In the genomic region with DNA sequence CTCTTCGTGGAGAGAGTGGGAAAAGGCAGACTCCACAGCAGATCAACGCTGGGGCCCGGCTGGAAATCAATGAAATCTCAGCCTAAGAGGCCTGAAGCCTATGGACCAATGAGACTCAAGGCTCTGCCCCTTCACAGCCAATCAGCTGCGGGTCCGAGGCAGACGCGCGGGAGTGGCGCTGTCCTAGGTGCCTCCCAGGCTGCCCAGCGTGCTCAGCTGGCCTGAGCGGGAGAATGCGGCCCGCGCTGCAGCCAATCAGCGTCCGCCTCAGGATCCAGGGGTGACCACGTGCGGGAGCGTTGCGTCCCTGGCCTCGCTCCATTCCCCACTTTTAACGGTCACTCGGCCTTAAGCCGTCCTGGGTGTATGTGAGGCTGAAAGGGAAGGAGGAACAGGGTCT, we compare ENCODE assay signal across 1 cellular context.
A peak's percentile ranks its signal among the peaks of the same experiment; 100 is the strongest.
TF ChIP-seq lines count a peak whose summit lies in the region.

TSS of gene ZBTB32 (plus strand) at position 341 of the 400 bp plus-strand sequence. CDS start 10,069 bp downstream, outside the sequence.

TF ChIP-seq in H1, 55 proteins besides CTCF, POLR2A, EP300 and RAD21:
- no peak for TF ChIP-seq EGR1 (IDR thresholded peaks at IDR 0.05; ENCODE audit: borderline replicate concordance, low read depth, low read length)
- peak; percentile 100 for TF ChIP-seq E2F6 (IDR thresholded peaks at IDR 0.05)
- no peak for TF ChIP-seq POU5F1 (IDR thresholded peaks at IDR 0.05; ENCODE audit: low read depth, low read length)
- TF ChIP-seq HDAC6 (IDR thresholded peaks at IDR 0.05; ENCODE audit: low read depth, low read length): no peak
- TF ChIP-seq SRF (IDR thresholded peaks at IDR 0.05; ENCODE audit: low read depth, low read length): no peak
- TF ChIP-seq BRCA1 (IDR thresholded peaks at IDR 0.05; ENCODE audit: low read depth, low read length): no peak
- TF ChIP-seq JUND (IDR thresholded peaks at IDR 0.05; ENCODE audit: low read length): no peak
- no peak for TF ChIP-seq BCL11A (IDR thresholded peaks at IDR 0.05; ENCODE audit: low read depth in 2 of 2, low read length in 2 of 2)
- no peak for TF ChIP-seq ATF2 (IDR thresholded peaks at IDR 0.05; ENCODE audit: low read length)
- no peak for TF ChIP-seq ZNF274 (IDR thresholded peaks at IDR 0.05; ENCODE audit: borderline replicate concordance, extremely low read depth, low read length)
- TF ChIP-seq TAF7 (optimal IDR thresholded peaks at IDR 0.05; ENCODE audit: borderline replicate concordance, low read depth, low read length): no peak
- TF ChIP-seq, protein P1, sequence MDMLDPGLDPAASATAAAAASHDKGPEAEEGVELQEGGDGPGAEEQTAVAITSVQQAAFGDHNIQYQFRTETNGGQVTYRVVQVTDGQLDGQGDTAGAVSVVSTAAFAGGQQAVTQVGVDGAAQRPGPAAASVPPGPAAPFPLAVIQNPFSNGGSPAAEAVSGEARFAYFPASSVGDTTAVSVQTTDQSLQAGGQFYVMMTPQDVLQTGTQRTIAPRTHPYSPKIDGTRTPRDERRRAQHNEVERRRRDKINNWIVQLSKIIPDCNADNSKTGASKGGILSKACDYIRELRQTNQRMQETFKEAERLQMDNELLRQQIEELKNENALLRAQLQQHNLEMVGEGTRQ (IDR thresholded peaks at IDR 0.05; ENCODE audit: low read length): peak; percentile 54; the same call in 1 of the 2 replicates
- no peak for TF ChIP-seq SP4 (IDR thresholded peaks at IDR 0.05; ENCODE audit: low read length)
- TF ChIP-seq MAFK (IDR thresholded peaks at IDR 0.05; ENCODE audit: low read depth, low read length): no peak
- TF ChIP-seq EZH2 (IDR thresholded peaks at IDR 0.05; ENCODE audit: low read depth, low read length, severe bottlenecking): no peak
- TF ChIP-seq SIX5 (IDR thresholded peaks at IDR 0.05; ENCODE audit: low read depth, low read length): no peak
- TF ChIP-seq SP1 (IDR thresholded peaks at IDR 0.05; ENCODE audit: low read depth, low read length): 0 out of 2 replicates have a peak, but pooled peaks have one; percentile 33
- TF ChIP-seq CEBPB (IDR thresholded peaks at IDR 0.05; ENCODE audit: low read depth, low read length): no peak
- no peak for TF ChIP-seq NRF1 (IDR thresholded peaks at IDR 0.05; ENCODE audit: low read depth, low read length)
- no peak for TF ChIP-seq NANOG (IDR thresholded peaks at IDR 0.05; ENCODE audit: insufficient read depth, low read depth, low read length, poor library complexity, severe bottlenecking)
- no peak for TF ChIP-seq CHD1 (IDR thresholded peaks at IDR 0.05; ENCODE audit: low read depth, low read length)
- TF ChIP-seq CBX8 (IDR thresholded peaks at IDR 0.05; ENCODE audit: borderline replicate concordance, low read depth, low read length): no peak
- no peak for TF ChIP-seq JUN (IDR thresholded peaks at IDR 0.05; ENCODE audit: low read depth, low read length)
- no peak for TF ChIP-seq BACH1 (IDR thresholded peaks at IDR 0.05; ENCODE audit: low read length)
- TF ChIP-seq FOSL1 (IDR thresholded peaks at IDR 0.05; ENCODE audit: insufficient read depth, low read depth, low read length): no peak
- no peak for TF ChIP-seq TCF12 (IDR thresholded peaks at IDR 0.05; ENCODE audit: low read depth, low read length)
- no peak for TF ChIP-seq SIRT6 (IDR thresholded peaks at IDR 0.05; ENCODE audit: low read length)
- TF ChIP-seq KDM1A (IDR thresholded peaks at IDR 0.05; ENCODE audit: borderline replicate concordance, low read length): no peak
- TF ChIP-seq RNF2 (IDR thresholded peaks at IDR 0.05; ENCODE audit: borderline replicate concordance, low read depth, low read length, missing control alignments, poor library complexity, severe bottlenecking): peak; percentile 67
- no peak for TF ChIP-seq ASH2L (IDR thresholded peaks at IDR 0.05; ENCODE audit: low read length)
- no peak for TF ChIP-seq RBBP5 (IDR thresholded peaks at IDR 0.05; ENCODE audit: borderline replicate concordance, low read depth, low read length)
- TF ChIP-seq KDM5A (IDR thresholded peaks at IDR 0.05; ENCODE audit: low read length): no peak
- no peak for TF ChIP-seq GABPA (IDR thresholded peaks at IDR 0.05; ENCODE audit: borderline replicate concordance, insufficient read depth, low read length)
- peak; percentile 15; the same call in 1 of the 2 replicates for TF ChIP-seq POLR2AphosphoS5 (IDR thresholded peaks at IDR 0.05; ENCODE audit: low read depth, low read length)
- TF ChIP-seq CTBP2 (IDR thresholded peaks at IDR 0.05; ENCODE audit: borderline replicate concordance, insufficient read depth, insufficient read length, low read length): no peak
- TF ChIP-seq YY1 (IDR thresholded peaks at IDR 0.05; ENCODE audit: low read depth, low read length): no peak
- TF ChIP-seq TBP (IDR thresholded peaks at IDR 0.05; ENCODE audit: low read depth, low read length): no peak
- no peak for TF ChIP-seq SAP30 (IDR thresholded peaks at IDR 0.05; ENCODE audit: insufficient read depth, insufficient replicate concordance, low read length)
- TF ChIP-seq RFX5 (IDR thresholded peaks at IDR 0.05; ENCODE audit: borderline replicate concordance, low read depth, low read length): no peak
- TF ChIP-seq SP2 (IDR thresholded peaks at IDR 0.05; ENCODE audit: low read length): no peak
- TF ChIP-seq CREB1 (IDR thresholded peaks at IDR 0.05): peak; percentile 77
- TF ChIP-seq TEAD4 (IDR thresholded peaks at IDR 0.05; ENCODE audit: low read depth, low read length): no peak; the same call in 1 of the 2 replicates
- no peak for TF ChIP-seq CBX5 (IDR thresholded peaks at IDR 0.05; ENCODE audit: low read depth, low read length)
- no peak for TF ChIP-seq PHF8 (conservative IDR thresholded peaks at IDR 0.05; ENCODE audit: low read depth, low read length)
- TF ChIP-seq, protein P2, sequence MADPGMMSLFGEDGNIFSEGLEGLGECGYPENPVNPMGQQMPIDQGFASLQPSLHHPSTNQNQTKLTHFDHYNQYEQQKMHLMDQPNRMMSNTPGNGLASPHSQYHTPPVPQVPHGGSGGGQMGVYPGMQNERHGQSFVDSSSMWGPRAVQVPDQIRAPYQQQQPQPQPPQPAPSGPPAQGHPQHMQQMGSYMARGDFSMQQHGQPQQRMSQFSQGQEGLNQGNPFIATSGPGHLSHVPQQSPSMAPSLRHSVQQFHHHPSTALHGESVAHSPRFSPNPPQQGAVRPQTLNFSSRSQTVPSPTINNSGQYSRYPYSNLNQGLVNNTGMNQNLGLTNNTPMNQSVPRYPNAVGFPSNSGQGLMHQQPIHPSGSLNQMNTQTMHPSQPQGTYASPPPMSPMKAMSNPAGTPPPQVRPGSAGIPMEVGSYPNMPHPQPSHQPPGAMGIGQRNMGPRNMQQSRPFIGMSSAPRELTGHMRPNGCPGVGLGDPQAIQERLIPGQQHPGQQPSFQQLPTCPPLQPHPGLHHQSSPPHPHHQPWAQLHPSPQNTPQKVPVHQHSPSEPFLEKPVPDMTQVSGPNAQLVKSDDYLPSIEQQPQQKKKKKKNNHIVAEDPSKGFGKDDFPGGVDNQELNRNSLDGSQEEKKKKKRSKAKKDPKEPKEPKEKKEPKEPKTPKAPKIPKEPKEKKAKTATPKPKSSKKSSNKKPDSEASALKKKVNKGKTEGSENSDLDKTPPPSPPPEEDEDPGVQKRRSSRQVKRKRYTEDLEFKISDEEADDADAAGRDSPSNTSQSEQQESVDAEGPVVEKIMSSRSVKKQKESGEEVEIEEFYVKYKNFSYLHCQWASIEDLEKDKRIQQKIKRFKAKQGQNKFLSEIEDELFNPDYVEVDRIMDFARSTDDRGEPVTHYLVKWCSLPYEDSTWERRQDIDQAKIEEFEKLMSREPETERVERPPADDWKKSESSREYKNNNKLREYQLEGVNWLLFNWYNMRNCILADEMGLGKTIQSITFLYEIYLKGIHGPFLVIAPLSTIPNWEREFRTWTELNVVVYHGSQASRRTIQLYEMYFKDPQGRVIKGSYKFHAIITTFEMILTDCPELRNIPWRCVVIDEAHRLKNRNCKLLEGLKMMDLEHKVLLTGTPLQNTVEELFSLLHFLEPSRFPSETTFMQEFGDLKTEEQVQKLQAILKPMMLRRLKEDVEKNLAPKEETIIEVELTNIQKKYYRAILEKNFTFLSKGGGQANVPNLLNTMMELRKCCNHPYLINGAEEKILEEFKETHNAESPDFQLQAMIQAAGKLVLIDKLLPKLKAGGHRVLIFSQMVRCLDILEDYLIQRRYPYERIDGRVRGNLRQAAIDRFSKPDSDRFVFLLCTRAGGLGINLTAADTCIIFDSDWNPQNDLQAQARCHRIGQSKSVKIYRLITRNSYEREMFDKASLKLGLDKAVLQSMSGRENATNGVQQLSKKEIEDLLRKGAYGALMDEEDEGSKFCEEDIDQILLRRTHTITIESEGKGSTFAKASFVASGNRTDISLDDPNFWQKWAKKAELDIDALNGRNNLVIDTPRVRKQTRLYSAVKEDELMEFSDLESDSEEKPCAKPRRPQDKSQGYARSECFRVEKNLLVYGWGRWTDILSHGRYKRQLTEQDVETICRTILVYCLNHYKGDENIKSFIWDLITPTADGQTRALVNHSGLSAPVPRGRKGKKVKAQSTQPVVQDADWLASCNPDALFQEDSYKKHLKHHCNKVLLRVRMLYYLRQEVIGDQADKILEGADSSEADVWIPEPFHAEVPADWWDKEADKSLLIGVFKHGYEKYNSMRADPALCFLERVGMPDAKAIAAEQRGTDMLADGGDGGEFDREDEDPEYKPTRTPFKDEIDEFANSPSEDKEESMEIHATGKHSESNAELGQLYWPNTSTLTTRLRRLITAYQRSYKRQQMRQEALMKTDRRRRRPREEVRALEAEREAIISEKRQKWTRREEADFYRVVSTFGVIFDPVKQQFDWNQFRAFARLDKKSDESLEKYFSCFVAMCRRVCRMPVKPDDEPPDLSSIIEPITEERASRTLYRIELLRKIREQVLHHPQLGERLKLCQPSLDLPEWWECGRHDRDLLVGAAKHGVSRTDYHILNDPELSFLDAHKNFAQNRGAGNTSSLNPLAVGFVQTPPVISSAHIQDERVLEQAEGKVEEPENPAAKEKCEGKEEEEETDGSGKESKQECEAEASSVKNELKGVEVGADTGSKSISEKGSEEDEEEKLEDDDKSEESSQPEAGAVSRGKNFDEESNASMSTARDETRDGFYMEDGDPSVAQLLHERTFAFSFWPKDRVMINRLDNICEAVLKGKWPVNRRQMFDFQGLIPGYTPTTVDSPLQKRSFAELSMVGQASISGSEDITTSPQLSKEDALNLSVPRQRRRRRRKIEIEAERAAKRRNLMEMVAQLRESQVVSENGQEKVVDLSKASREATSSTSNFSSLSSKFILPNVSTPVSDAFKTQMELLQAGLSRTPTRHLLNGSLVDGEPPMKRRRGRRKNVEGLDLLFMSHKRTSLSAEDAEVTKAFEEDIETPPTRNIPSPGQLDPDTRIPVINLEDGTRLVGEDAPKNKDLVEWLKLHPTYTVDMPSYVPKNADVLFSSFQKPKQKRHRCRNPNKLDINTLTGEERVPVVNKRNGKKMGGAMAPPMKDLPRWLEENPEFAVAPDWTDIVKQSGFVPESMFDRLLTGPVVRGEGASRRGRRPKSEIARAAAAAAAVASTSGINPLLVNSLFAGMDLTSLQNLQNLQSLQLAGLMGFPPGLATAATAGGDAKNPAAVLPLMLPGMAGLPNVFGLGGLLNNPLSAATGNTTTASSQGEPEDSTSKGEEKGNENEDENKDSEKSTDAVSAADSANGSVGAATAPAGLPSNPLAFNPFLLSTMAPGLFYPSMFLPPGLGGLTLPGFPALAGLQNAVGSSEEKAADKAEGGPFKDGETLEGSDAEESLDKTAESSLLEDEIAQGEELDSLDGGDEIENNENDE (IDR thresholded peaks at IDR 0.05; ENCODE audit: insufficient replicate concordance, low read length): no peak
- TF ChIP-seq GTF2F1 (IDR thresholded peaks at IDR 0.05; ENCODE audit: borderline replicate concordance, low read depth, low read length): peak; percentile 40; the same call in 1 of the 2 replicates
- TF ChIP-seq, protein P3, sequence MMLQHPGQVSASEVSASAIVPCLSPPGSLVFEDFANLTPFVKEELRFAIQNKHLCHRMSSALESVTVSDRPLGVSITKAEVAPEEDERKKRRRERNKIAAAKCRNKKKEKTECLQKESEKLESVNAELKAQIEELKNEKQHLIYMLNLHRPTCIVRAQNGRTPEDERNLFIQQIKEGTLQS (IDR thresholded peaks at IDR 0.05; ENCODE audit: insufficient read depth, low read depth, low read length): no peak
- TF ChIP-seq MAX (IDR thresholded peaks at IDR 0.05): peak; percentile 100
- TF ChIP-seq SUZ12 (IDR thresholded peaks at IDR 0.05; ENCODE audit: low read length): no peak
- peak in 1 of 2 experiments; percentile 84; a peak in 2 of 4 replicates for TF ChIP-seq SIN3A (conservative IDR thresholded peaks at IDR 0.05 in 1 of 2, IDR thresholded peaks at IDR 0.05 in 1 of 2; ENCODE audit: low read depth in 1 of 2, low read length in 2 of 2)
- TF ChIP-seq KDM4A (IDR thresholded peaks at IDR 0.05; ENCODE audit: low read depth, low read length, severe bottlenecking): no peak
- TF ChIP-seq TAF1 (IDR thresholded peaks at IDR 0.05; ENCODE audit: low read depth, low read length): no peak
- 0 out of 4 replicates have a peak, but pooled peaks of 1 of the 2 experiments have one; percentile 79 for TF ChIP-seq HDAC2 (IDR thresholded peaks at IDR 0.05; ENCODE audit: borderline replicate concordance in 1 of 2, low read depth in 2 of 2, low read length in 2 of 2)
- TF ChIP-seq RXRA (IDR thresholded peaks at IDR 0.05; ENCODE audit: insufficient read depth, low read depth, low read length): no peak
- TF ChIP-seq CHD2 (IDR thresholded peaks at IDR 0.05; ENCODE audit: low read length): peak; percentile 75
